8 cellular contexts compared by ENCODE assay signal in genomic region chr17:16215002-16215272, GRCh38. TPM values are rescaled to one million over a fixed set of nuclear protein-coding genes. Genes with fewer than 3 reads are reported as not detected.
DNase-seq lines count a peak whose midpoint lies in the region; ATAC-seq and TF ChIP-seq lines count a peak whose summit lies in the region.

No MANE protein-coding gene starts in this region.

- peak overlapping the region; percentile 94 to 98 (median 96) for H3K27ac ChIP-seq in right lobe of liver

- no peaks in the 10 kb centered on the region for H3K27me3 ChIP-seq in right lobe of liver

- peak overlapping the region; percentile 94 to 97 for H3K4me3 Mint-ChIP-seq in CD14-positive monocyte

- DNase-seq in CD14-positive monocyte (ENCODE audit: low spot score) (peak; percentile 49), SW480 (ENCODE audit: low spot score) (peak; percentile 61), choroid plexus epithelial cell (ENCODE audit: low read depth) (no peak), right lobe of liver (peak in 2 of 3 donors; percentile 62 to 75), SW 1271 (lab: John Stamatoyannopoulos, UW) (no peak)
- peak; percentile 37 for DNase-seq in stimulated activated naive CD4-positive, alpha-beta T cell treated with Interleukin-2 at 50 U/mL for 16 hours (lab: John Stamatoyannopoulos, UW)

- TF ChIP-seq CTCF in CD14-positive monocyte (IDR thresholded peaks at IDR 0.05) (no peak), choroid plexus epithelial cell (conservative IDR thresholded peaks at IDR 0.05; ENCODE audit: low read depth, low read length) (no peak), right lobe of liver (IDR thresholded peaks at IDR 0.05) (no peak)

- no CpG with 5 or more reads among the region's 27 CpGs for WGBS in right lobe of liver (ENCODE audit: insufficient coverage, low coverage, low lambda C conversion rate, missing lambda C conversion rate)

- H3K36me3 Mint-ChIP-seq in CD14-positive monocyte = peaks cover 0 to 5% of the 10 kb centered on the region in 2 donors

- TF ChIP-seq POLR2A in right lobe of liver (IDR thresholded peaks at IDR 0.05) = no peak

- peaks cover 40% of the 10 kb centered on the region for H3K4me1 Mint-ChIP-seq in CD14-positive monocyte

- H3K9me3 ChIP-seq in right lobe of liver = no peaks in the 10 kb centered on the region

- H3K9me3 Mint-ChIP-seq in CD14-positive monocyte = no peaks in the 10 kb centered on the region

- peak overlapping the region; percentile 88 for H3K4me3 ChIP-seq in choroid plexus epithelial cell (ENCODE audit: low read depth, low read length)
- H3K4me3 ChIP-seq in right lobe of liver = peak overlapping the region; percentile 95 to 98 (median 97)

- ATAC-seq in GM19324 (IDR thresholded peaks at IDR 0.05; ENCODE audit: low FRiP score, unreplicated experiment) = peak; percentile 55
- peak; percentile 59 for ATAC-seq in HG03354 (IDR thresholded peaks at IDR 0.05; ENCODE audit: poor library complexity, severe bottlenecking, unreplicated experiment)
- peak; percentile 37 to 63 (median 54) for ATAC-seq in right lobe of liver

- peak overlapping the region; percentile 10 to 90 (median 76) for H3K27ac Mint-ChIP-seq in CD14-positive monocyte

- H3K36me3 ChIP-seq in right lobe of liver = no peaks in the 10 kb centered on the region

- H3K27me3 Mint-ChIP-seq in CD14-positive monocyte (ENCODE audit: low read depth in 3 of 3) = no peaks in the 10 kb centered on the region

- H3K4me1 ChIP-seq in right lobe of liver = peaks cover 0 to 35% (median 15%) of the 10 kb centered on the region in 4 donors

- intact Hi-C loops in CD14-positive monocyte (cut with micrococcal nuclease) = loop anchor here in 1 of 2 donors (10.0 kb wide), 1 partner anchor 170 kb away; the partner anchor contains the start of gene UBB
- intact Hi-C loops in right lobe of liver (cut with DNase I) = no loop called here

RNA-seq across cellular contexts. Expression of gene NCOR1, which starts 0.4 kb away (rescaled TPM):
- polyA plus RNA-seq in CD14-positive monocyte = 10 to 100 TPM; 23.2 to 47.0 TPM
- total RNA-seq in right lobe of liver = 10 to 100 TPM; 52.6 to 76.8 (median 65.1) TPM

RNA-seq across cellular contexts. Expression of gene PIGL, which starts 2.1 kb away (rescaled TPM):
- 1 to 10 TPM; 3.6 to 4.0 TPM for polyA plus RNA-seq in CD14-positive monocyte
- total RNA-seq in right lobe of liver = 10 to 100 TPM in 5 of 6 experiments, 1 to 10 TPM in 1; 8.5 to 29.7 (median 14.9) TPM

Comparison
In these comparisons a context has a peak if more than half of its experiments do, and no peak if none do; other contexts are left out.
1. DNase-seq: peak in CD14-positive monocyte (single experiment), SW480 (single experiment), right lobe of liver (2 of 3) and stimulated activated naive CD4-positive, alpha-beta T cell treated with Interleukin-2 at 50 U/mL for 16 hours (single experiment); none in choroid plexus epithelial cell (single experiment) and SW 1271 (0 of 2).
2. Peak in every context shown above with its lines, with median percentiles within 50 percentile points of each other: ATAC-seq.